In genomic region chr7:39595102-39595620, GRCh38 we compare ENCODE assay signal across 19 cellular contexts. TPM values are rescaled to one million over a fixed set of nuclear protein-coding genes. Genes with fewer than 3 reads are reported as not detected.
DNase-seq lines count a peak whose midpoint lies in the region; ATAC-seq and TF ChIP-seq lines count a peak whose summit lies in the region.
"Had no signal": no experiment of that assay in that cellular context is flagged by ENCODE, and none has a peak within 500 bp of the region (broad histone marks: within the 10 kb centered on the region; RNA-seq: fewer than 3 reads in every experiment).

No MANE protein-coding gene starts in this region.

- no peak overlapping the region for H3K4me3 Mint-ChIP-seq in glutamatergic neuron (ENCODE audit: unreplicated experiment)
- H3K4me3 Mint-ChIP-seq: activated CD8-positive, alpha-beta memory T cell treated with anti-CD3 and anti-CD28 coated beads, Interleukin-2, amount 10 ng/mL, durations not matched to agents 7 days and 5 days; activated naive CD8-positive, alpha-beta T cell; neural crest cell had no signal

- no peak for ATAC-seq in HG02885 (IDR thresholded peaks at IDR 0.05; ENCODE audit: poor library complexity, unreplicated experiment)
- ATAC-seq in GM19463 (IDR thresholded peaks at IDR 0.05; ENCODE audit: unreplicated experiment) = no peak
- ATAC-seq: activated CD8-positive, alpha-beta memory T cell treated with anti-CD3 and anti-CD28 coated beads, Interleukin-2, amount 10 ng/mL, durations not matched to agents 7 days and 5 days had no signal

- peaks cover 0 to 16% (median 0%) of the 10 kb centered on the region in 3 donors for H3K4me1 ChIP-seq in esophagus squamous epithelium
- H3K4me1 ChIP-seq: testis had no signal

- H3K27me3 Mint-ChIP-seq in glutamatergic neuron (ENCODE audit: unreplicated experiment) = no peaks in the 10 kb centered on the region
- H3K27me3 Mint-ChIP-seq: activated CD8-positive, alpha-beta memory T cell treated with anti-CD3 and anti-CD28 coated beads, Interleukin-2, amount 10 ng/mL, durations not matched to agents 7 days and 5 days; activated naive CD8-positive, alpha-beta T cell had no signal

- no peaks in the 10 kb centered on the region for H3K36me3 Mint-ChIP-seq in glutamatergic neuron (ENCODE audit: unreplicated experiment)

- TF ChIP-seq POLR2A in esophagus squamous epithelium (IDR thresholded peaks at IDR 0.05) = no peak

- in situ Hi-C loops in G401 (cut with HindIII; ENCODE audit: low sequenced_read_pairs) = no loop called here

- H3K9me3 ChIP-seq in esophagus squamous epithelium = no peaks in the 10 kb centered on the region
- H3K9me3 ChIP-seq: testis had no signal

- intact Hi-C loops in esophagus squamous epithelium (cut with DNase I) = no loop called here

- 44 to 49% methylated on average over 4 of the region's 4 CpGs for WGBS in esophagus squamous epithelium, 2 donors

- H3K27ac ChIP-seq in esophagus squamous epithelium = no peak overlapping the region
- H3K27ac ChIP-seq: C4-2B, HL-60, testis, WERI-Rb-1 had no signal

- no peaks in the 10 kb centered on the region for H3K36me3 ChIP-seq in esophagus squamous epithelium
- H3K36me3 ChIP-seq: WERI-Rb-1 had no signal

- TF ChIP-seq CTCF in choroid plexus epithelial cell (conservative IDR thresholded peaks at IDR 0.05; ENCODE audit: low read depth, low read length) (no peak), esophagus squamous epithelium (IDR thresholded peaks at IDR 0.05) (no peak), glutamatergic neuron (IDR thresholded peaks at IDR 0.05; ENCODE audit: partially characterized antibody, unreplicated experiment) (no peak)

- H3K9me3 Mint-ChIP-seq in glutamatergic neuron (ENCODE audit: unreplicated experiment) = no peaks in the 10 kb centered on the region
- H3K9me3 Mint-ChIP-seq: neural crest cell had no signal

- no peaks in the 10 kb centered on the region for H3K27me3 ChIP-seq in esophagus squamous epithelium
- H3K27me3 ChIP-seq: testis had no signal

- H3K4me1 Mint-ChIP-seq in glutamatergic neuron (ENCODE audit: low read depth, unreplicated experiment) = no peaks in the 10 kb centered on the region
- H3K4me1 Mint-ChIP-seq: neural crest cell had no signal

- H3K4me3 ChIP-seq in choroid plexus epithelial cell (ENCODE audit: low read depth, low read length) (no peak overlapping the region), esophagus squamous epithelium (no peak overlapping the region)
- H3K4me3 ChIP-seq: smooth muscle cell, testis had no signal

- DNase-seq in G401 (ENCODE audit: low spot score) (peak; percentile 11), NCI-H446 (lab: John Stamatoyannopoulos, UW) (peak; percentile 16 to 56), choroid plexus epithelial cell (ENCODE audit: low read depth) (peak; percentile 64), myocyte (ENCODE audit: low read depth) (peak; percentile 69), esophagus squamous epithelium (lab: John Stamatoyannopoulos, UW) (no peak), glutamatergic neuron (no peak)
- DNase-seq: activated CD8-positive, alpha-beta memory T cell treated with anti-CD3 and anti-CD28 coated beads, Interleukin-2, amount 10 ng/mL, durations not matched to agents 7 days and 5 days; cortex of kidney; left cardiac atrium; NCI-H524 treated with DMSO at 0.1 percent for 48 hours; testis; WERI-Rb-1 had no signal

- H3K27ac Mint-ChIP-seq in glutamatergic neuron (ENCODE audit: unreplicated experiment) = no peak overlapping the region
- H3K27ac Mint-ChIP-seq: activated CD8-positive, alpha-beta memory T cell treated with anti-CD3 and anti-CD28 coated beads, Interleukin-2, amount 10 ng/mL, durations not matched to agents 7 days and 5 days had no signal

RNA-seq across cellular contexts. Expression of gene RALA, which starts 28.2 kb away (rescaled TPM):
- 34.7 and 39.8 TPM in 2 replicates for total RNA-seq in G401 (2014; rRNA removed; shearing (Covaris generic))
- total RNA-seq in myocyte (16.5 and 17.3 TPM in 2 replicates), esophagus squamous epithelium (10 to 100 TPM; 32.8 to 49.6 (median 39.9) TPM), glutamatergic neuron (ENCODE audit: unreplicated experiment) (69.9 TPM)
- polyA plus RNA-seq in myocyte (2012) = 62.0 TPM

RNA-seq across cellular contexts. Expression of gene YAE1, which starts 29.0 kb away (rescaled TPM):
- 36.8 and 42.2 TPM in 2 replicates for total RNA-seq in G401 (2014; rRNA removed; shearing (Covaris generic))
- total RNA-seq in myocyte = 30.6 and 31.3 TPM in 2 replicates
- polyA plus RNA-seq in myocyte (2012) = 24.0 TPM
- total RNA-seq in esophagus squamous epithelium = 10 to 100 TPM in 3 of 4 donors, 1 to 10 TPM in 1; 3.6 to 23.1 (median 14.6) TPM
- 43.6 TPM for total RNA-seq in glutamatergic neuron (ENCODE audit: unreplicated experiment)

Comparison
In these comparisons a context has a peak if more than half of its experiments do, and no peak if none do; other contexts are left out.
1. DNase-seq: peak in G401 (single experiment), NCI-H446 (2 of 2), choroid plexus epithelial cell (single experiment) and myocyte (single experiment); none in esophagus squamous epithelium (single experiment) and glutamatergic neuron (single experiment).